Comparison of ENCODE assay signal across 17 cellular contexts in the genomic region with DNA sequence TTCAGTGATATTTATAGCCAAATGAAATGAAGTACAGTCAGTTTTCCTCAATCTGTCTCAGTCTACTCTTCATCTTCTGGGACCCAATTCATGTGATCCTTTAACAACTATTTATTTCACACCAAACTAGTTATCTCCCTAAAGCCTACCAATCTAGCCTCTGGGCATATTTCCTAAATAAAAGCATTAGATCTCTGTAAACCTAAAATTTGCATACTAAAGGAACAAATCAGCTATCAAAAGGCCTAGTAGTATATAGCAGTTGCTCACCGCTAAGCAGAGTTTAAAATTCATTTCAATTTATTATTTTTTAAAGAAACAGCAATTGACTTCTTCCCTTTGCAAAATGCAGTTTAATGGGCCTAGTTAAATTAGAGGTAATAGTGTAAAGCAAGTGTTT.
DNase-seq lines count a peak whose midpoint lies in the region; ATAC-seq and TF ChIP-seq lines count a peak whose summit lies in the region.
"Had no signal": no experiment of that assay in that cellular context is flagged by ENCODE, and none has a peak within 500 bp of the region (broad histone marks: within the 10 kb centered on the region; RNA-seq: fewer than 3 reads in every experiment).

No MANE protein-coding gene starts in this region.

- H3K9me3 ChIP-seq in esophagus squamous epithelium: no peaks in the 10 kb centered on the region
- H3K9me3 ChIP-seq: BE2C had no signal

- peak overlapping the region; percentile 94 for H3K27ac Mint-ChIP-seq in activated T-cell treated with anti-CD3 and anti-CD28 coated beads, Interleukin-2, amount 50 U/mL, for 72 hours
- peak overlapping the region; percentile 42 for H3K27ac Mint-ChIP-seq in central memory CD8-positive, alpha-beta T cell (ENCODE audit: low read depth)

- intact Hi-C loops in esophagus squamous epithelium (cut with DNase I): no loop called here

- H3K4me1 ChIP-seq in esophagus squamous epithelium: peaks cover 0 to 15% (median 7%) of the 10 kb centered on the region in 3 donors

- no peaks in the 10 kb centered on the region for H3K27me3 ChIP-seq in esophagus squamous epithelium
- H3K27me3 ChIP-seq: BE2C had no signal

- no peak for DNase-seq in activated T-cell treated with anti-CD3 and anti-CD28 coated beads, Interleukin-2, amount 50 U/mL, for 72 hours
- no peak for DNase-seq in activated T-cell treated with anti-CD3 and anti-CD28 coated beads for 4 hours
- peak; percentile 30 for DNase-seq in NCI-H1048 (lab: John Stamatoyannopoulos, UW)
- no peak for DNase-seq in central memory CD8-positive, alpha-beta T cell (ENCODE audit: low spot score in 2 of 2)
- no peak for DNase-seq in putamen (ENCODE audit: low spot score)
- DNase-seq in esophagus squamous epithelium (lab: John Stamatoyannopoulos, UW): no peak
- DNase-seq in DMS153 treated with DMSO at 0.1 percent for 48 hours (lab: John Stamatoyannopoulos, UW; ENCODE audit: unreplicated experiment): no peak
- DNase-seq: BE2C; CD4-positive, alpha-beta memory T cell; H7; NCI-H1105; NCI-H1694 treated with DMSO at 0.1 percent for 48 hours; NCI-H446 treated with DMSO at 0.1 percent for 48 hours; NCI-H82; SHP77 had no signal

- peaks cover 63% of the 10 kb centered on the region for H3K4me1 Mint-ChIP-seq in activated T-cell treated with anti-CD3 and anti-CD28 coated beads, Interleukin-2, amount 50 U/mL, for 72 hours (ENCODE audit: low read depth)
- H3K4me1 Mint-ChIP-seq in central memory CD8-positive, alpha-beta T cell: peaks cover 50% of the 10 kb centered on the region

- TF ChIP-seq POLR2A in esophagus squamous epithelium (IDR thresholded peaks at IDR 0.05): no peak

- H3K27ac ChIP-seq in esophagus squamous epithelium: no peak overlapping the region
- H3K27ac ChIP-seq: HL-60 had no signal

- no peak for ATAC-seq in activated T-cell treated with anti-CD3 and anti-CD28 coated beads, Interleukin-2, amount 50 U/mL, for 72 hours (replicated peaks in 1 of 2)
- ATAC-seq in central memory CD8-positive, alpha-beta T cell (replicated peaks; ENCODE audit: extremely low read depth, poor library complexity, severe bottlenecking): no peak
- ATAC-seq: K562 had no signal

- no peak overlapping the region for H3K4me3 ChIP-seq in esophagus squamous epithelium
- H3K4me3 ChIP-seq: K562 had no signal

- no peak for TF ChIP-seq CTCF in esophagus squamous epithelium (IDR thresholded peaks at IDR 0.05)

- no peaks in the 10 kb centered on the region for H3K27me3 Mint-ChIP-seq in activated T-cell treated with anti-CD3 and anti-CD28 coated beads, Interleukin-2, amount 50 U/mL, for 72 hours (ENCODE audit: low read depth)
- no peaks in the 10 kb centered on the region for H3K27me3 Mint-ChIP-seq in central memory CD8-positive, alpha-beta T cell
- H3K27me3 Mint-ChIP-seq: CD4-positive, alpha-beta memory T cell had no signal

- H3K4me3 Mint-ChIP-seq in activated T-cell treated with anti-CD3 and anti-CD28 coated beads, Interleukin-2, amount 50 U/mL, for 72 hours: peak overlapping the region in 1 of 2 donors; percentile 58
- H3K4me3 Mint-ChIP-seq in central memory CD8-positive, alpha-beta T cell: no peak overlapping the region

- no peaks in the 10 kb centered on the region for H3K36me3 ChIP-seq in esophagus squamous epithelium
- H3K36me3 ChIP-seq: BE2C had no signal

- H3K36me3 Mint-ChIP-seq in activated T-cell treated with anti-CD3 and anti-CD28 coated beads, Interleukin-2, amount 50 U/mL, for 72 hours (ENCODE audit: insufficient read depth in 2 of 2): peaks cover 6 to 8% of the 10 kb centered on the region in 2 donors
- peaks cover 4% of the 10 kb centered on the region for H3K36me3 Mint-ChIP-seq in central memory CD8-positive, alpha-beta T cell (ENCODE audit: insufficient read depth)
- H3K36me3 Mint-ChIP-seq: CD4-positive, alpha-beta memory T cell had no signal

- peaks cover 0 to 7% of the 10 kb centered on the region in 2 donors for H3K9me3 Mint-ChIP-seq in activated T-cell treated with anti-CD3 and anti-CD28 coated beads, Interleukin-2, amount 50 U/mL, for 72 hours
- no peaks in the 10 kb centered on the region for H3K9me3 Mint-ChIP-seq in central memory CD8-positive, alpha-beta T cell
- H3K9me3 Mint-ChIP-seq: CD4-positive, alpha-beta memory T cell had no signal

- WGBS in esophagus squamous epithelium, 2 donors: 87 to 90% methylated on average over 1 of the region's 1 CpG
